Comparison of ENCODE assay signal across 31 cellular contexts in the genomic region with DNA sequence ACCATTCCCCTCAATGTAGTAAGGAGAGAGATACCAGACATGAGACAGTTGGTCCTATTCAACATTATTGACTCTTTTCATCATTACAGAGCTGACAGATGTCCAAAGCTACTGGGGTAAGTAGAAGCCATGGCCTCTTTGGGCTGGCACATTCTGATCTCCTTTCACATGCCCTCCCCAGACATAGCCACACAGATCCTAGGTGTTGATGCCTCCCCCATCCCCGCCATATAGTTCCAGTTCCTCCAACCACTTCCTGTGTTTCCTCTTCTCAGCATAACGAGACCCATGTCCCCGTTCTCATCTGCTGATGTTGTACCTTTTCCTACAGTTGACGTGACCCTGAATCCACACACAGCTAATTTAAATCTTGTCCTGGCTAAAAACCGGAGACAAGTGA. TPM values are rescaled to one million over a fixed set of nuclear protein-coding genes. Genes with fewer than 3 reads are reported as not detected.
"Had no signal": no experiment of that assay in that cellular context is flagged by ENCODE, and none has a peak within 500 bp of the region (broad histone marks: within the 10 kb centered on the region; RNA-seq: fewer than 3 reads in every experiment).

No MANE protein-coding gene starts in this region.

- H3K4me1 Mint-ChIP-seq: activated T-helper 17 cell treated with anti-CD3 and anti-CD28 coated beads, Interleukin-2, amount 50 U/mL, for 72 hours; central memory CD8-positive, alpha-beta T cell had no signal

- FAIRE-seq: astrocyte had no signal

- H3K4me2 ChIP-seq: SK-N-SH had no signal

- H3K27ac Mint-ChIP-seq: activated CD4-positive, alpha-beta memory T cell treated with anti-CD3 and anti-CD28 coated beads, Interleukin-2, amount 10 ng/mL, durations not matched to agents 7 days and 5 days; activated naive CD4-positive, alpha-beta T cell treated with anti-CD3 and anti-CD28 coated beads for 36 hours; activated naive CD8-positive, alpha-beta T cell; activated T-helper 17 cell treated with anti-CD3 and anti-CD28 coated beads, Interleukin-2, amount 50 U/mL, for 72 hours; brain had no signal

- H3K4me3 Mint-ChIP-seq: activated CD4-positive, alpha-beta memory T cell treated with anti-CD3 and anti-CD28 coated beads, Interleukin-2, amount 10 ng/mL, durations not matched to agents 7 days and 5 days; activated naive CD4-positive, alpha-beta T cell treated with anti-CD3 and anti-CD28 coated beads for 36 hours; activated naive CD8-positive, alpha-beta T cell; activated T-helper 17 cell treated with anti-CD3 and anti-CD28 coated beads, Interleukin-2, amount 50 U/mL, for 72 hours; brain; central memory CD8-positive, alpha-beta T cell had no signal

- H3K9me3 ChIP-seq: MG63, Peyer's patch, SJCRH30, SK-N-SH had no signal

- H3K9me3 Mint-ChIP-seq: activated CD4-positive, alpha-beta memory T cell treated with anti-CD3 and anti-CD28 coated beads, Interleukin-2, amount 10 ng/mL, durations not matched to agents 7 days and 5 days; activated naive CD4-positive, alpha-beta T cell treated with anti-CD3 and anti-CD28 coated beads for 36 hours; activated T-helper 17 cell treated with anti-CD3 and anti-CD28 coated beads, Interleukin-2, amount 50 U/mL, for 72 hours; brain; central memory CD8-positive, alpha-beta T cell had no signal

- H3K9ac ChIP-seq: SK-N-SH had no signal

- H3K36me3 Mint-ChIP-seq: activated naive CD8-positive, alpha-beta T cell; brain had no signal

- H3K27ac ChIP-seq: Peyer's patch, RWPE1, SJCRH30 had no signal

- DNase-seq: activated CD4-positive, alpha-beta memory T cell treated with anti-CD3 and anti-CD28 coated beads, Interleukin-2, amount 10 ng/mL, durations not matched to agents 7 days and 5 days; activated CD4-positive, alpha-beta T cell treated with anti-CD3 and anti-CD28 coated beads for 1 hour; activated CD4-positive, alpha-beta T cell treated with anti-CD3 and anti-CD28 coated beads, Interleukin-2, amount 50 U/mL, for 1 hour; activated gamma-delta T cell; activated naive CD4-positive, alpha-beta T cell treated with anti-CD3 and anti-CD28 coated beads for 36 hours; activated T-cell treated with anti-CD3 and anti-CD28 coated beads for 4 hours; activated T-cell treated with anti-CD3 and anti-CD28 coated beads, Interleukin-2, amount 50 U/mL, for 48 hours; amygdala; cortex of kidney; MG63; NCI-H1105; NCI-H1436 treated with DMSO at 0.1 percent for 48 hours; NCI-H1930; NCI-H2171; NCI-H2227 treated with DMSO at 0.1 percent for 48 hours; NCI-H526; NCI-H774; Peyer's patch; Right ventricle myocardium superior; SJCRH30; SK-N-SH; T-helper 1 cell had no signal

- H3K36me3 ChIP-seq: MG63, Peyer's patch, SJCRH30 had no signal

- H3K4me3 ChIP-seq: MG63, Peyer's patch, SJCRH30 had no signal

- H3K4me1 ChIP-seq: Peyer's patch, SJCRH30 had no signal

- H3K27me3 Mint-ChIP-seq: activated naive CD8-positive, alpha-beta T cell; activated T-helper 17 cell treated with anti-CD3 and anti-CD28 coated beads, Interleukin-2, amount 50 U/mL, for 72 hours; brain; central memory CD8-positive, alpha-beta T cell had no signal

- ATAC-seq: activated T-helper 17 cell treated with anti-CD3 and anti-CD28 coated beads, Interleukin-2, amount 50 U/mL, for 72 hours had no signal

- H3K27me3 ChIP-seq: MG63, Peyer's patch, SJCRH30 had no signal

RNA-seq across cellular contexts. Expression of a gene that starts 14.0 kb away (rescaled TPM):
- total RNA-seq: SJCRH30 had no signal

RNA-seq across cellular contexts. Expression of a gene that starts 14.4 kb away (rescaled TPM):
- total RNA-seq: SJCRH30 had no signal

RNA-seq across cellular contexts. Expression of a gene that starts 29.8 kb away (rescaled TPM):
- total RNA-seq: activated CD4-positive, alpha-beta memory T cell treated with anti-CD3 and anti-CD28 coated beads, Interleukin-2, amount 10 ng/mL, durations not matched to agents 7 days and 5 days; activated CD8-positive, alpha-beta memory T cell treated with anti-CD3 and anti-CD28 coated beads for 36 hours; activated naive CD4-positive, alpha-beta T cell treated with anti-CD3 and anti-CD28 coated beads for 36 hours; activated T-helper 17 cell treated with anti-CD3 and anti-CD28 coated beads, Interleukin-2, amount 50 U/mL, for 72 hours; astrocyte; NCI-H460; Peyer's patch; Right ventricle myocardium superior; SJCRH30; T-helper 2 cell treated with Interferon-gamma antibody and Interleukin-4, amounts not matched to agents 100 ng/mL and 5 ng/mL, for 36 hours had no signal
